17 cellular contexts compared by ENCODE assay signal in the genomic region with DNA sequence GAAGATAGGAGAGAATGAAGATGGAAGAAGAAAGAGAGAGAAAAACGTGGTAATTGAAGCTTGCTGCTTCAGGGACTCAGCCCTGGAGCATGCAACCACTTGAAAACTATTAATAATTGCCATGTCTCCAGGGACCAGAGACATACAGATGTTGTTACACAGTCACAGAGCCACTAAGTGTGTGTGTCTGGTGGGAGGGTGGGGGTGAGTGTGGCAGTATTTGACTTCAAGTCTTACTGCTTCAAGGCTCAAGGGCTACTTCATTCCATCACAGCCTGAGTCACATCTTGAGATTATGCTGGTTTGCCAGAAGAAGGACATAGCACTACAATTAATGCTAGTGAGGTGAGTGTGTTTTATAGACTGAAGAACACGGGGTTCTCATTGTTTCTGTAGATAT.
A peak's percentile ranks its signal among the peaks of the same experiment; 100 is the strongest.
DNase-seq lines count a peak whose midpoint lies in the region; ATAC-seq and TF ChIP-seq lines count a peak whose summit lies in the region.
"Had no signal": no experiment of that assay in that cellular context is flagged by ENCODE, and none has a peak within 500 bp of the region (broad histone marks: within the 10 kb centered on the region; RNA-seq: fewer than 3 reads in every experiment).

No MANE protein-coding gene starts in this region.

- no peaks in the 10 kb centered on the region for H3K9me3 ChIP-seq in BLaER1 treated with 17β-estradiol and CSF1 and Interleukin-3, amounts not matched to agents 10 nM and 100 nM (replicated peaks in 1 of 11)
- H3K9me3 ChIP-seq in trophoblast cell (ENCODE audit: insufficient read depth, low read depth, low read length) (no peaks in the 10 kb centered on the region), lower lobe of right lung (no peaks in the 10 kb centered on the region)
- H3K9me3 ChIP-seq: Caco-2 had no signal

- no peak for TF ChIP-seq CTCF in AG10803 (conservative IDR thresholded peaks at IDR 0.05; ENCODE audit: low read length)
- no peak for TF ChIP-seq CTCF in brain microvascular endothelial cell (IDR thresholded peaks at IDR 0.05; ENCODE audit: low read depth, low read length, missing control alignments)
- no peak for TF ChIP-seq CTCF in lower lobe of right lung (IDR thresholded peaks at IDR 0.05)

- no peak overlapping the region for H4K8ac ChIP-seq in trophoblast cell (ENCODE audit: low read depth, low read length)

- no peak for ATAC-seq in lower lobe of right lung
- ATAC-seq: HCT116 had no signal

- H3K36me3 Mint-ChIP-seq in activated CD4-positive, alpha-beta memory T cell treated with anti-CD3 and anti-CD28 coated beads, Interleukin-2, amount 10 ng/mL, durations not matched to agents 7 days and 5 days (ENCODE audit: low read depth): no peaks in the 10 kb centered on the region

- peaks cover 27% of the 10 kb centered on the region for H3K9me3 Mint-ChIP-seq in activated CD4-positive, alpha-beta memory T cell treated with anti-CD3 and anti-CD28 coated beads, Interleukin-2, amount 10 ng/mL, durations not matched to agents 7 days and 5 days

- in situ Hi-C loops in brain microvascular endothelial cell (cut with HindIII; ENCODE audit: low pct_ligation_motif_present, low sequenced_read_pairs): no loop called here

- H3K79me1 ChIP-seq in trophoblast cell (ENCODE audit: low read length): no peaks in the 10 kb centered on the region

- H3K4me2 ChIP-seq in BLaER1 treated with 17β-estradiol and CSF1 and Interleukin-3, amounts not matched to agents 10 nM and 100 nM: peak overlapping the region in 8 of 11 experiments; percentile 12 to 58 (median 36); a peak in 14 of 22 replicates
- no peak overlapping the region for H3K4me2 ChIP-seq in trophoblast cell (ENCODE audit: low read length)

- H3K4me3 Mint-ChIP-seq in activated CD4-positive, alpha-beta memory T cell treated with anti-CD3 and anti-CD28 coated beads, Interleukin-2, amount 10 ng/mL, durations not matched to agents 7 days and 5 days: no peak overlapping the region
- H3K4me3 Mint-ChIP-seq: B cell; CD4-positive, alpha-beta T cell; HFFc6 had no signal

- H3K4me1 Mint-ChIP-seq in activated CD4-positive, alpha-beta memory T cell treated with anti-CD3 and anti-CD28 coated beads, Interleukin-2, amount 10 ng/mL, durations not matched to agents 7 days and 5 days: no peaks in the 10 kb centered on the region
- H3K4me1 Mint-ChIP-seq: B cell had no signal

- no peak overlapping the region for H4K91ac ChIP-seq in trophoblast cell (ENCODE audit: low read depth, low read length)

- H3K14ac ChIP-seq in trophoblast cell (ENCODE audit: low read length): no peak overlapping the region

- no peaks in the 10 kb centered on the region for H4K20me1 ChIP-seq in BLaER1 treated with 17β-estradiol and CSF1 and Interleukin-3, amounts not matched to agents 10 nM and 100 nM

- CTCF ChIA-PET in activated CD4-positive, alpha-beta memory T cell treated with anti-CD3 and anti-CD28 coated beads, Interleukin-2, amount 10 ng/mL, durations not matched to agents 7 days and 5 days (lab: Charles Lee): no interaction called here

- no peak overlapping the region for H3K27ac ChIP-seq in BLaER1 treated with 17β-estradiol and CSF1 and Interleukin-3, amounts not matched to agents 10 nM and 100 nM
- H3K27ac ChIP-seq in brain microvascular endothelial cell (no peak overlapping the region), trophoblast cell (ENCODE audit: low read depth, low read length) (no peak overlapping the region), lower lobe of right lung (no peak overlapping the region)
- H3K27ac ChIP-seq: C4-2B, HL-60 had no signal

- no peak overlapping the region for H2BK120ac ChIP-seq in trophoblast cell (ENCODE audit: insufficient read depth, low read length, poor library complexity)

- 100% methylated on average over 1 of the region's 2 CpGs for WGBS in trophoblast cell (ENCODE audit: extremely low coverage, insufficient coverage, insufficient read length)

- intact Hi-C loops in lower lobe of right lung (cut with DNase I): no loop called here

- H3K9ac ChIP-seq in BLaER1 treated with 17β-estradiol and CSF1 and Interleukin-3, amounts not matched to agents 10 nM and 100 nM: no peak overlapping the region
- no peak overlapping the region for H3K9ac ChIP-seq in trophoblast cell (ENCODE audit: low read length)

- no peaks in the 10 kb centered on the region for H3K27me3 Mint-ChIP-seq in activated CD4-positive, alpha-beta memory T cell treated with anti-CD3 and anti-CD28 coated beads, Interleukin-2, amount 10 ng/mL, durations not matched to agents 7 days and 5 days
- H3K27me3 Mint-ChIP-seq: B cell; CD4-positive, alpha-beta T cell had no signal

- H4K12ac ChIP-seq in trophoblast cell (ENCODE audit: low read depth, low read length): no peak overlapping the region

- POLR2A ChIA-PET in activated CD4-positive, alpha-beta memory T cell treated with anti-CD3 and anti-CD28 coated beads, Interleukin-2, amount 10 ng/mL, durations not matched to agents 7 days and 5 days (lab: Charles Lee): no interaction called here

- H3K36me3 ChIP-seq in BLaER1 treated with 17β-estradiol and CSF1 and Interleukin-3, amounts not matched to agents 10 nM and 100 nM: no peaks in the 10 kb centered on the region
- H3K36me3 ChIP-seq in brain microvascular endothelial cell (replicated peaks) (no peaks in the 10 kb centered on the region), trophoblast cell (ENCODE audit: control insufficient read depth in 1 of 2, insufficient read depth in 2 of 2, low read length in 2 of 2) (no peaks in the 10 kb centered on the region), lower lobe of right lung (no peaks in the 10 kb centered on the region)

- no peaks in the 10 kb centered on the region for H3K27me3 ChIP-seq in BLaER1 treated with 17β-estradiol and CSF1 and Interleukin-3, amounts not matched to agents 10 nM and 100 nM
- H3K27me3 ChIP-seq in brain microvascular endothelial cell (replicated peaks): no peaks in the 10 kb centered on the region
- no peaks in the 10 kb centered on the region for H3K27me3 ChIP-seq in trophoblast cell (ENCODE audit: insufficient read depth, low read length)
- H3K27me3 ChIP-seq in lower lobe of right lung (ENCODE audit: low read depth): no peaks in the 10 kb centered on the region

- DNase-seq in AG10803 (ENCODE audit: low read depth): peak; percentile 16
- DNase-seq in brain microvascular endothelial cell: peak; percentile 25
- DNase-seq in trophoblast cell: peak; percentile 18 to 40
- DNase-seq in activated CD4-positive, alpha-beta memory T cell treated with anti-CD3 and anti-CD28 coated beads, Interleukin-2, amount 10 ng/mL, durations not matched to agents 7 days and 5 days: no peak
- no peak for DNase-seq in lower lobe of right lung
- DNase-seq in NCI-H1417 treated with DMSO at 0.1 percent for 48 hours (lab: John Stamatoyannopoulos, UW): no peak
- DNase-seq in hypothalamus (lab: John Stamatoyannopoulos, UW): no peak
- DNase-seq: Caco-2; CD4-positive, alpha-beta T cell; GOT3; H7; HFFc6 had no signal

- H2BK5ac ChIP-seq in trophoblast cell (ENCODE audit: low read depth, low read length, poor library complexity): no peak overlapping the region

- H2AFZ ChIP-seq in trophoblast cell (ENCODE audit: insufficient read depth, low read length, poor library complexity): no peak overlapping the region

- H2AK5ac ChIP-seq in trophoblast cell (ENCODE audit: low read length): no peak overlapping the region

- H3K27ac Mint-ChIP-seq in activated CD4-positive, alpha-beta memory T cell treated with anti-CD3 and anti-CD28 coated beads, Interleukin-2, amount 10 ng/mL, durations not matched to agents 7 days and 5 days: no peak overlapping the region
- H3K27ac Mint-ChIP-seq: B cell; CD4-positive, alpha-beta T cell; HFFc6 had no signal

- H3K4me3 ChIP-seq in AG10803 (ENCODE audit: low read length): no peak overlapping the region
- H3K4me3 ChIP-seq in BLaER1 treated with 17β-estradiol and CSF1 and Interleukin-3, amounts not matched to agents 10 nM and 100 nM: no peak overlapping the region
- no peak overlapping the region for H3K4me3 ChIP-seq in brain microvascular endothelial cell (ENCODE audit: low read depth, low read length)
- no peak overlapping the region for H3K4me3 ChIP-seq in trophoblast cell (ENCODE audit: low read depth, low read length)
- no peak overlapping the region for H3K4me3 ChIP-seq in lower lobe of right lung

- H3K79me2 ChIP-seq in trophoblast cell (ENCODE audit: control insufficient read depth, insufficient read depth, low read length, poor library complexity): no peaks in the 10 kb centered on the region

- no peak overlapping the region for H3K23ac ChIP-seq in trophoblast cell (ENCODE audit: low read length)

- H3K4ac ChIP-seq in trophoblast cell (ENCODE audit: low read depth, low read length): no peak overlapping the region

- no peak overlapping the region for H3K18ac ChIP-seq in trophoblast cell (ENCODE audit: low read length)

- H2BK12ac ChIP-seq in trophoblast cell (ENCODE audit: low read length): no peak overlapping the region

- peaks cover 0 to 14% (median 7%) of the 10 kb centered on the region in 10 experiments; a peak in 12 of 20 replicates for H3K4me1 ChIP-seq in BLaER1 treated with 17β-estradiol and CSF1 and Interleukin-3, amounts not matched to agents 10 nM and 100 nM
- H3K4me1 ChIP-seq in trophoblast cell (ENCODE audit: control insufficient read depth in 1 of 2, insufficient read depth in 2 of 2, low read length in 2 of 2) (peaks cover 0 to 3% of the 10 kb centered on the region in 2 experiments), lower lobe of right lung (no peaks in the 10 kb centered on the region)
- H3K4me1 ChIP-seq: Caco-2 had no signal

Comparison
In these comparisons a context has a peak if more than half of its experiments do, and no peak if none do; other contexts are left out.
1. DNase-seq: peak in AG10803 (single experiment), brain microvascular endothelial cell (single experiment) and trophoblast cell (2 of 2); none in activated CD4-positive, alpha-beta memory T cell treated with anti-CD3 and anti-CD28 coated beads, Interleukin-2, amount 10 ng/mL, durations not matched to agents 7 days and 5 days (single experiment), lower lobe of right lung (single experiment), NCI-H1417 treated with DMSO at 0.1 percent for 48 hours (single experiment) and hypothalamus (0 of 51).